Comparison of ENCODE assay signal across 7 cellular contexts in the genomic region with DNA sequence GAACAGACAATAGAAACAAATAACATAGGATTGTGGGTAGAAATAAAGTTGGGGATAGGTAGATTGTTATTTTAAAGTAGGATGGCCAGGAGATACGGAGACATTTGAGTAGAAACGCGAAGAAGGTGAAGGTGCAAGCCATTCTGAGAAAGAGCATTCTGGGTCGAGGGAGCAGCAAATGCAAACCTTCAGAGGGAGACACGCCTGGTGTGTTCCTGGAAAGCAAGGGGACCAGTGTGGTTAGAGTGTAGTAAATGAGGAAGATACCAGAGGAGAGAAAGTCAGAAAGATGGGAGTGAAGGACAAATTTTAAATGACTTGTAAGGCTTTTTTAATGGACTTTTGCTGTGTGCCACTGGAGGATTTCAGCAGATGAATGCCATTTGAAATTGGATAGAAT. TPM values are rescaled to one million over a fixed set of nuclear protein-coding genes. Genes with fewer than 3 reads are reported as not detected.
DNase-seq lines count a peak whose midpoint lies in the region; ATAC-seq and TF ChIP-seq lines count a peak whose summit lies in the region.

No MANE protein-coding gene starts in this region.

- peaks cover 10% of the 10 kb centered on the region for H3K36me3 Mint-ChIP-seq in chondrocyte (ENCODE audit: low read depth)
- H3K36me3 Mint-ChIP-seq in neural progenitor cell: peaks cover 25% of the 10 kb centered on the region

- H3K4me3 Mint-ChIP-seq in chondrocyte (ENCODE audit: unreplicated experiment) (peak overlapping the region; percentile 99), neural progenitor cell (peak overlapping the region; percentile 95)

- H3K4me1 ChIP-seq in neural progenitor cell: peaks cover 7% of the 10 kb centered on the region

- peak overlapping the region; percentile 92 for H3K4me3 ChIP-seq in GM08714 (ENCODE audit: low read length)
- H3K4me3 ChIP-seq in neural progenitor cell: peak overlapping the region; percentile 77

- H2AFZ ChIP-seq in neural progenitor cell (replicated peaks): no peak overlapping the region

- H3K4me1 Mint-ChIP-seq in chondrocyte (ENCODE audit: low read depth) (peaks cover 21% of the 10 kb centered on the region), neural progenitor cell (peaks cover 3% of the 10 kb centered on the region)

- DNase-seq in NAMALWA (ENCODE audit: low spot score) (peak; percentile 20), chondrocyte (ENCODE audit: low spot score) (no peak), neural progenitor cell (ENCODE audit: low spot score) (no peak), MV-4-11 (lab: John Stamatoyannopoulos, UW) (no peak), globus pallidus (ENCODE audit: low spot score) (no peak)

- H3K79me2 ChIP-seq in neural progenitor cell (ENCODE audit: low read depth): peaks cover 47% of the 10 kb centered on the region

- H3K9ac ChIP-seq in neural progenitor cell: no peak overlapping the region

- H3F3A ChIP-seq in neural progenitor cell (ENCODE audit: low read depth): peaks cover 25% of the 10 kb centered on the region

- peak overlapping the region; percentile 76 for H3K4me2 ChIP-seq in neural progenitor cell

- no peaks in the 10 kb centered on the region for H3K27me3 ChIP-seq in neural progenitor cell

- H3K9me3 ChIP-seq in neural progenitor cell (ENCODE audit: low read depth): no peaks in the 10 kb centered on the region

- no peaks in the 10 kb centered on the region for H3K36me3 ChIP-seq in neural progenitor cell

- H3K27ac ChIP-seq in neural progenitor cell: no peak overlapping the region

- TF ChIP-seq CTCF in chondrocyte (IDR thresholded peaks at IDR 0.05): no peak
- no peak for TF ChIP-seq CTCF in neural progenitor cell (IDR thresholded peaks at IDR 0.05)

- no peaks in the 10 kb centered on the region for H4K20me1 ChIP-seq in neural progenitor cell (ENCODE audit: low read depth)

- H3K27me3 Mint-ChIP-seq in chondrocyte (ENCODE audit: low read depth): no peaks in the 10 kb centered on the region
- peaks cover 2% of the 10 kb centered on the region for H3K27me3 Mint-ChIP-seq in neural progenitor cell (ENCODE audit: insufficient read depth, low read depth)

- no peak for ATAC-seq in GM18870 (IDR thresholded peaks at IDR 0.05; ENCODE audit: unreplicated experiment)

- H3K27ac Mint-ChIP-seq in chondrocyte (ENCODE audit: unreplicated experiment) (peak overlapping the region; percentile 34), neural progenitor cell (no peak overlapping the region)

- H3K9me3 Mint-ChIP-seq in chondrocyte (ENCODE audit: low read depth): no peaks in the 10 kb centered on the region
- H3K9me3 Mint-ChIP-seq in neural progenitor cell: no peaks in the 10 kb centered on the region

RNA-seq across cellular contexts. Expression of a gene that starts 1.7 kb away (rescaled TPM):
- total RNA-seq in chondrocyte (25.7 to 33.0 TPM (median 30.7 TPM) in 3 replicates), neural progenitor cell (ENCODE audit: low replicate concordance) (15.1 and 17.8 TPM in 2 replicates)
